Comparison of ENCODE assay signal across 1 cellular context in genomic region chr1:201468501-201468843, GRCh38.
TF ChIP-seq lines count a peak whose summit lies in the region.

No MANE protein-coding gene starts in this region.

TF ChIP-seq in HepG2, 621 proteins besides CTCF, POLR2A, EP300 and RAD21 (continued from another document):
- TF ChIP-seq GPBP1L1 (CRISPR knock-in tag; IDR thresholded peaks at IDR 0.05) (no peak), THAP7 (CRISPR knock-in tag; IDR thresholded peaks at IDR 0.05) (no peak), ZNF761 (CRISPR knock-in tag; conservative IDR thresholded peaks at IDR 0.05) (0 out of 2 replicates have a peak, but pooled peaks have one; percentile 15), SP2 (CRISPR knock-in tag; IDR thresholded peaks at IDR 0.05) (no peak), RELA (CRISPR knock-in tag; IDR thresholded peaks at IDR 0.05) (no peak), WIZ (CRISPR knock-in tag; IDR thresholded peaks at IDR 0.05) (no peak)
- TF ChIP-seq, protein P1, sequence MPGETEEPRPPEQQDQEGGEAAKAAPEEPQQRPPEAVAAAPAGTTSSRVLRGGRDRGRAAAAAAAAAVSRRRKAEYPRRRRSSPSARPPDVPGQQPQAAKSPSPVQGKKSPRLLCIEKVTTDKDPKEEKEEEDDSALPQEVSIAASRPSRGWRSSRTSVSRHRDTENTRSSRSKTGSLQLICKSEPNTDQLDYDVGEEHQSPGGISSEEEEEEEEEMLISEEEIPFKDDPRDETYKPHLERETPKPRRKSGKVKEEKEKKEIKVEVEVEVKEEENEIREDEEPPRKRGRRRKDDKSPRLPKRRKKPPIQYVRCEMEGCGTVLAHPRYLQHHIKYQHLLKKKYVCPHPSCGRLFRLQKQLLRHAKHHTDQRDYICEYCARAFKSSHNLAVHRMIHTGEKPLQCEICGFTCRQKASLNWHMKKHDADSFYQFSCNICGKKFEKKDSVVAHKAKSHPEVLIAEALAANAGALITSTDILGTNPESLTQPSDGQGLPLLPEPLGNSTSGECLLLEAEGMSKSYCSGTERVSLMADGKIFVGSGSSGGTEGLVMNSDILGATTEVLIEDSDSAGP (CRISPR knock-in tag; IDR thresholded peaks at IDR 0.05; ENCODE audit: borderline replicate concordance): peak; percentile 10
TF ChIP-seq in HepG2: peak in this region for 42.
